ENCODE assay signal across 26 cellular contexts in genomic region chr11:119880143-119880542, GRCh38.
"Had no signal": no experiment of that assay in that cellular context is flagged by ENCODE, and none has a peak within 500 bp of the region (broad histone marks: within the 10 kb centered on the region; RNA-seq: fewer than 3 reads in every experiment).

No MANE protein-coding gene starts in this region.

- H3K9me3 Mint-ChIP-seq: activated naive CD4-positive, alpha-beta T cell treated with anti-CD3 and anti-CD28 coated beads, Interleukin-2, amount 50 U/mL, for 24 hours; activated T-helper 1 cell treated with anti-CD3 and anti-CD28 coated beads, Interleukin-12 subunit alpha, Interleukin-12 subunit beta, Interleukin-2, Interleukin-4 antibody, amounts not matched to agents 30 ng/mL and 10 ng/mL and 1 ng/mL, durations not matched to agents 14 hours and 24 hours and 36 hours; brain; nephron; type B pancreatic cell had no signal

- H3K27ac Mint-ChIP-seq: activated CD8-positive, alpha-beta T cell treated with anti-CD3 and anti-CD28 coated beads, Interleukin-2, amount 10 ng/mL, durations not matched to agents 7 days and 5 days; activated naive CD4-positive, alpha-beta T cell treated with anti-CD3 and anti-CD28 coated beads, Interleukin-2, amount 50 U/mL, for 24 hours; activated T-helper 1 cell treated with anti-CD3 and anti-CD28 coated beads, Interleukin-12 subunit alpha, Interleukin-12 subunit beta, Interleukin-2, Interleukin-4 antibody, amounts not matched to agents 30 ng/mL and 10 ng/mL and 1 ng/mL, durations not matched to agents 14 hours and 24 hours and 36 hours; nephron; type B pancreatic cell had no signal

- H2AFZ ChIP-seq: parathyroid adenoma had no signal

- H3K36me3 Mint-ChIP-seq: activated naive CD4-positive, alpha-beta T cell treated with anti-CD3 and anti-CD28 coated beads, Interleukin-2, amount 50 U/mL, for 24 hours; brain; type B pancreatic cell had no signal

- H3K4me1 ChIP-seq: foreskin keratinocyte, parathyroid adenoma, sigmoid colon had no signal

- H3K36me3 ChIP-seq: sigmoid colon, thoracic aorta, WERI-Rb-1 had no signal

- H3K4me1 Mint-ChIP-seq: activated naive CD4-positive, alpha-beta T cell treated with anti-CD3 and anti-CD28 coated beads, Interleukin-2, amount 50 U/mL, for 24 hours; nephron had no signal

- ATAC-seq: activated CD8-positive, alpha-beta T cell treated with anti-CD3 and anti-CD28 coated beads, Interleukin-2, amount 10 ng/mL, durations not matched to agents 7 days and 5 days; foreskin keratinocyte; left lobe of liver had no signal

- H3K4me3 ChIP-seq: lung, sigmoid colon, thoracic aorta had no signal

- DNase-seq: activated CD4-positive, alpha-beta T cell treated with anti-CD3 and anti-CD28 coated beads for 1 hour; activated CD4-positive, alpha-beta T cell treated with anti-CD3 and anti-CD28 coated beads, Interleukin-2, amount 50 U/mL, for 1 hour; activated CD8-positive, alpha-beta T cell treated with anti-CD3 and anti-CD28 coated beads, Interleukin-2, amount 10 ng/mL, durations not matched to agents 7 days and 5 days; activated gamma-delta T cell treated with Interleukin-2 at 50 U/mL for 16 hours; aorta; central memory CD4-positive, alpha-beta T cell; dermis blood vessel endothelial cell; effector CD8-positive, alpha-beta T cell; foreskin keratinocyte; nucleus accumbens; sigmoid colon; stimulated activated CD4-positive, alpha-beta T cell treated with anti-CD3 and anti-CD28 coated beads, Interleukin-4, amount 100 ng/mL, for 1 hour; stimulated activated naive CD4-positive, alpha-beta T cell; T-helper 1 cell; WERI-Rb-1 had no signal

- H3K4me3 Mint-ChIP-seq: activated CD8-positive, alpha-beta T cell treated with anti-CD3 and anti-CD28 coated beads, Interleukin-2, amount 10 ng/mL, durations not matched to agents 7 days and 5 days; activated naive CD4-positive, alpha-beta T cell treated with anti-CD3 and anti-CD28 coated beads, Interleukin-2, amount 50 U/mL, for 24 hours; activated T-helper 1 cell treated with anti-CD3 and anti-CD28 coated beads, Interleukin-12 subunit alpha, Interleukin-12 subunit beta, Interleukin-2, Interleukin-4 antibody, amounts not matched to agents 30 ng/mL and 10 ng/mL and 1 ng/mL, durations not matched to agents 14 hours and 24 hours and 36 hours; brain; nephron had no signal

- H3K27ac ChIP-seq: foreskin keratinocyte, parathyroid adenoma, sigmoid colon, thoracic aorta, WERI-Rb-1 had no signal

- H3K9me3 ChIP-seq: sigmoid colon, thoracic aorta had no signal

- H3K27me3 Mint-ChIP-seq: brain had no signal

- FAIRE-seq: kidney, TTC549 had no signal

- H3K9ac ChIP-seq: parathyroid adenoma had no signal

- H3K79me2 ChIP-seq: parathyroid adenoma had no signal
